ENCODE assay signal across 1 cellular context in genomic region chr3:128081226-128081625, GRCh38.
TF ChIP-seq lines count a peak whose summit lies in the region.

No MANE protein-coding gene starts in this region.

TF ChIP-seq in IMR-90, 13 proteins besides CTCF, POLR2A, EP300 and RAD21:
- no peak for TF ChIP-seq CEBPB (IDR thresholded peaks at IDR 0.05; ENCODE audit: low read depth, low read length)
- no peak for TF ChIP-seq RFX5 (IDR thresholded peaks at IDR 0.05; ENCODE audit: low read depth, low read length)
- no peak for TF ChIP-seq BHLHE40 (IDR thresholded peaks at IDR 0.05; ENCODE audit: low read depth, low read length)
- TF ChIP-seq FOS (IDR thresholded peaks at IDR 0.05; ENCODE audit: low read depth, low read length) = no peak
- no peak for TF ChIP-seq MAZ (IDR thresholded peaks at IDR 0.05; ENCODE audit: borderline replicate concordance, low read depth, low read length)
- no peak for TF ChIP-seq RCOR1 (IDR thresholded peaks at IDR 0.05; ENCODE audit: insufficient replicate concordance, low read length)
- TF ChIP-seq MAFK (IDR thresholded peaks at IDR 0.05; ENCODE audit: low read depth, low read length) = no peak
- no peak for TF ChIP-seq USF2 (IDR thresholded peaks at IDR 0.05; ENCODE audit: low read depth, low read length)
- no peak for TF ChIP-seq SMC3 (IDR thresholded peaks at IDR 0.05; ENCODE audit: low read depth, low read length)
- TF ChIP-seq ELK1 (IDR thresholded peaks at IDR 0.05; ENCODE audit: borderline replicate concordance, low read depth, low read length) = no peak
- TF ChIP-seq CHD1 (IDR thresholded peaks at IDR 0.05; ENCODE audit: low read depth, low read length) = no peak
- no peak for TF ChIP-seq MXI1 (IDR thresholded peaks at IDR 0.05; ENCODE audit: borderline replicate concordance, low read depth, low read length)
- TF ChIP-seq NFE2L2 (IDR thresholded peaks at IDR 0.05; ENCODE audit: low read depth, low read length) = no peak
TF ChIP-seq in IMR-90: peak in this region for 0.
